1 cellular context compared by ENCODE assay signal in genomic region chr16:30570621-30571443, GRCh38.
TF ChIP-seq lines count a peak whose summit lies in the region.

No MANE protein-coding gene starts in this region.

TF ChIP-seq in K562, 482 proteins besides CTCF, POLR2A, EP300 and RAD21 (continued from another document):
- TF ChIP-seq SMARCB1 (IDR thresholded peaks at IDR 0.05; ENCODE audit: insufficient read length, low read depth): no peak
- TF ChIP-seq TCF7L2 (IDR thresholded peaks at IDR 0.05; ENCODE audit: low read depth, low read length): no peak
- no peak for TF ChIP-seq GABPB2 (CRISPR knock-in tag; conservative IDR thresholded peaks at IDR 0.05)
- TF ChIP-seq SRF (CRISPR knock-in tag; IDR thresholded peaks at IDR 0.05): 0 out of 4 replicates have a peak, but pooled peaks of 1 of the 2 experiments have one; percentile 18
- TF ChIP-seq HMG20B (CRISPR knock-in tag; IDR thresholded peaks at IDR 0.05): no peak
- TF ChIP-seq SFPQ (IDR thresholded peaks at IDR 0.05; ENCODE audit: low read depth, low read length): no peak
